Comparison of ENCODE assay signal across 11 cellular contexts in genomic region chr5:150144211-150144801, GRCh38. TPM values are rescaled to one million over a fixed set of nuclear protein-coding genes. Genes with fewer than 3 reads are reported as not detected.
DNase-seq lines count a peak whose midpoint lies in the region; ATAC-seq, FAIRE-seq and TF ChIP-seq lines count a peak whose summit lies in the region.
"Had no signal": no experiment of that assay in that cellular context is flagged by ENCODE, and none has a peak within 500 bp of the region (broad histone marks: within the 10 kb centered on the region; RNA-seq: fewer than 3 reads in every experiment).

No MANE protein-coding gene starts in this region.

- no peak for FAIRE-seq in kidney (lab: Jason Lieb, UNC)
- FAIRE-seq: endometrium had no signal

- no peaks in the 10 kb centered on the region for H3K27me3 Mint-ChIP-seq in stimulated activated naive CD8-positive, alpha-beta T cell treated with anti-CD3 and anti-CD28 coated beads, Interleukin-15, amount 100 ng/mL, for 72 hours

- intact Hi-C loops in kidney (cut with DNase I), result no loop called here

- H3K4me3 Mint-ChIP-seq in stimulated activated naive CD8-positive, alpha-beta T cell treated with anti-CD3 and anti-CD28 coated beads, Interleukin-15, amount 100 ng/mL, for 72 hours, result no peak overlapping the region

- H3K9ac ChIP-seq in kidney (ENCODE audit: low read length in 2 of 2) (peak overlapping the region in 1 of 2 donors; percentile 19), skeletal muscle tissue (ENCODE audit: low read depth in 1 of 3, low read length in 3 of 3) (peak overlapping the region; percentile 32 to 66 (median 33))

- no peak for ATAC-seq in stimulated activated naive CD8-positive, alpha-beta T cell treated with anti-CD3 and anti-CD28 coated beads, Interleukin-15, amount 100 ng/mL, for 72 hours
- no peak for ATAC-seq in HG03354 (IDR thresholded peaks at IDR 0.05; ENCODE audit: poor library complexity, severe bottlenecking, unreplicated experiment)

- H3K4me1 ChIP-seq in kidney (ENCODE audit: control insufficient read depth in 1 of 2, insufficient read depth in 1 of 2, low read depth in 1 of 2, low read length in 2 of 2), result peaks cover 25 to 39% of the 10 kb centered on the region in 2 donors
- H3K4me1 ChIP-seq in skeletal muscle tissue (ENCODE audit: control insufficient read depth in 3 of 3, insufficient read depth in 3 of 3, low read length in 3 of 3), result peaks cover 43 to 55% (median 46%) of the 10 kb centered on the region in 3 donors

- H3K4me3 ChIP-seq in kidney (ENCODE audit: low read length in 2 of 2), result no peak overlapping the region
- H3K4me3 ChIP-seq in skeletal muscle tissue (ENCODE audit: low read length in 3 of 3), result no peak overlapping the region

- H3K36me3 ChIP-seq in kidney (ENCODE audit: control insufficient read depth in 1 of 2, insufficient read depth in 2 of 2, low read length in 2 of 2), result no peaks in the 10 kb centered on the region
- H3K36me3 ChIP-seq in skeletal muscle tissue (ENCODE audit: control insufficient read depth in 3 of 3, insufficient read depth in 3 of 3, low read length in 3 of 3), result peaks cover 0 to 2% (median 0%) of the 10 kb centered on the region in 3 donors

- H3K9me3 Mint-ChIP-seq in stimulated activated naive CD8-positive, alpha-beta T cell treated with anti-CD3 and anti-CD28 coated beads, Interleukin-15, amount 100 ng/mL, for 72 hours, result no peaks in the 10 kb centered on the region

- no peaks in the 10 kb centered on the region for H3K27me3 ChIP-seq in skeletal muscle tissue (ENCODE audit: control insufficient read depth in 3 of 3, insufficient read depth in 3 of 3, low read length in 3 of 3)

- DNase-seq in EL (peak; percentile 63), brain pericyte (ENCODE audit: low read depth, low spot score) (peak; percentile 91), kidney (peak; percentile 89), HEK293T (ENCODE audit: extremely low spot score) (no peak), LoVo (ENCODE audit: low spot score) (no peak)
- DNase-seq in stimulated activated naive CD8-positive, alpha-beta T cell treated with anti-CD3 and anti-CD28 coated beads, Interleukin-15, amount 100 ng/mL, for 72 hours, result no peak
- DNase-seq: NCI-H69 had no signal

- no peaks in the 10 kb centered on the region for H3K4me1 Mint-ChIP-seq in stimulated activated naive CD8-positive, alpha-beta T cell treated with anti-CD3 and anti-CD28 coated beads, Interleukin-15, amount 100 ng/mL, for 72 hours

- CTCF ChIA-PET in HEK293T (lab: Yijun Ruan, JAX), result no interaction called here

- POLR2A ChIA-PET in HEK293T (lab: Yijun Ruan, JAX), result no interaction called here

- no peak for TF ChIP-seq CTCF in kidney (IDR thresholded peaks at IDR 0.05; ENCODE audit: borderline replicate concordance, extremely low read depth, insufficient read depth)

- H3K9me3 ChIP-seq in kidney (ENCODE audit: control insufficient read depth in 1 of 2, low read length in 2 of 2), result no peaks in the 10 kb centered on the region
- H3K9me3 ChIP-seq in skeletal muscle tissue (ENCODE audit: control insufficient read depth in 3 of 3, low read length in 3 of 3), result no peaks in the 10 kb centered on the region

- H3K27ac ChIP-seq in kidney (ENCODE audit: low read depth in 2 of 2, low read length in 2 of 2) (peak overlapping the region; percentile 80 to 85), skeletal muscle tissue (ENCODE audit: low read depth, low read length) (peak overlapping the region; percentile 82)

- peak overlapping the region in 1 of 2 donors; percentile 22 for H3K27ac Mint-ChIP-seq in stimulated activated naive CD8-positive, alpha-beta T cell treated with anti-CD3 and anti-CD28 coated beads, Interleukin-15, amount 100 ng/mL, for 72 hours

TF ChIP-seq in HEK293T, 16 proteins besides CTCF, POLR2A, EP300 and RAD21:
- TF ChIP-seq FOXM1 (IDR thresholded peaks at IDR 0.05; ENCODE audit: borderline replicate concordance), result no peak
- TF ChIP-seq L3MBTL2 (conservative IDR thresholded peaks at IDR 0.05), result no peak
- TF ChIP-seq LEF1 (IDR thresholded peaks at IDR 0.05; ENCODE audit: borderline replicate concordance), result no peak
- no peak for TF ChIP-seq CTBP1 (IDR thresholded peaks at IDR 0.05; ENCODE audit: borderline replicate concordance)
- TF ChIP-seq ELF4 (IDR thresholded peaks at IDR 0.05), result no peak
- TF ChIP-seq SP1 (IDR thresholded peaks at IDR 0.05), result no peak
- no peak for TF ChIP-seq PKNOX1 (IDR thresholded peaks at IDR 0.05)
- no peak for TF ChIP-seq ZNF384 (IDR thresholded peaks at IDR 0.05)
- TF ChIP-seq FOXK2 (IDR thresholded peaks at IDR 0.05), result no peak
- no peak for TF ChIP-seq HDGF (IDR thresholded peaks at IDR 0.05; ENCODE audit: borderline replicate concordance)
- TF ChIP-seq TARDBP (IDR thresholded peaks at IDR 0.05), result no peak

RNA-seq across cellular contexts. Expression of gene PDGFRB, which starts 11.3 kb away (rescaled TPM):
- total RNA-seq in kidney (104 TPM), skeletal muscle tissue (86.6 TPM)
- polyA plus RNA-seq in kidney (ENCODE audit: insufficient read depth, low read depth, low replicate concordance), result 50.4 TPM

RNA-seq across cellular contexts. Expression of gene CDX1, which starts 22.3 kb away (rescaled TPM):
- total RNA-seq in kidney (not detected), skeletal muscle tissue (not detected)
- 0.39 TPM for polyA plus RNA-seq in kidney (ENCODE audit: insufficient read depth, low read depth, low replicate concordance)
- total RNA-seq: renal cortical epithelial cell had no signal

RNA-seq across cellular contexts. Expression of gene SLC6A7, which starts 45.6 kb away (rescaled TPM):
- total RNA-seq in kidney (not detected), skeletal muscle tissue (not detected)
- polyA plus RNA-seq in kidney (ENCODE audit: insufficient read depth, low read depth, low replicate concordance), result not detected
- total RNA-seq: renal cortical epithelial cell had no signal

RNA-seq across cellular contexts. Expression of gene CSF1R, which starts 58.0 kb away (rescaled TPM):
- total RNA-seq in kidney (55.8 TPM), skeletal muscle tissue (31.3 TPM)
- polyA plus RNA-seq in kidney (ENCODE audit: insufficient read depth, low read depth, low replicate concordance), result 7.5 TPM
- total RNA-seq: renal cortical epithelial cell had no signal

Comparison
In these comparisons a context has a peak if more than half of its experiments do, and no peak if none do; other contexts are left out.
1. DNase-seq: peak in EL (single experiment), brain pericyte (single experiment) and kidney (single experiment); none in stimulated activated naive CD8-positive, alpha-beta T cell treated with anti-CD3 and anti-CD28 coated beads, Interleukin-15, amount 100 ng/mL, for 72 hours (0 of 2), HEK293T (single experiment) and LoVo (single experiment).